28 cellular contexts compared by ENCODE assay signal in the genomic region with DNA sequence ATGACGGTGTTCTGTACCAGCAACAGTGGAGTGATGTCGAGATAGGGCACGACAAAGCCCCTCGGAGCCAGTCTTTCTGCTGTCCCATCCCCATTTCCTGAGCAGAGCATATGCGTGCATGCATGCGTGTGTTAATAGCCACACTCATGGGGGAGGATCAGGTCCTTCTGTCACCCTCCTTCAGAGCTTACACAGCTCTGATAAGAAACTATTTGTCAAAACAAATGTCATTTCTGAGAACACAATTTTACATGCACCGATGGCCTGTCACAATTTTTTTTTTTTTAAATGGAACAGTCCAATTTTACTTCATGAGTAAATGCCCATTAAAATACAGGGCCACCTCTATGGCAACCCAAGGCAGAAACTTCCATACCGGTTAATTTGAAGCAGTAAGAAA.
"Had no signal": no experiment of that assay in that cellular context is flagged by ENCODE, and none has a peak within 500 bp of the region (broad histone marks: within the 10 kb centered on the region; RNA-seq: fewer than 3 reads in every experiment).

No MANE protein-coding gene starts in this region.

- H3K27ac ChIP-seq: adrenal gland, body of pancreas, colonic mucosa, epithelial cell of prostate, esophagus squamous epithelium, gastroesophageal sphincter, heart left ventricle, hepatocyte, WERI-Rb-1 had no signal

- H2AFZ ChIP-seq: hepatocyte had no signal

- DNase-seq: activated B cell treated with CpG ODN at 0.5 μM for 24 hours; activated CD4-positive, alpha-beta T cell treated with anti-CD3 and anti-CD28 coated beads for 48 hours; activated CD4-positive, alpha-beta T cell treated with anti-CD3 and anti-CD28 coated beads, Interleukin-2, amount 50 U/mL, for 1 hour; activated CD4-positive, alpha-beta T cell treated with anti-CD3 and anti-CD28 coated beads, Interleukin-2, amount 50 U/mL, for 48 hours; activated CD8-positive, alpha-beta memory T cell treated with anti-CD3 and anti-CD28 coated beads for 24 hours; activated CD8-positive, alpha-beta T cell treated with anti-CD3 and anti-CD28 coated beads for 36 hours; activated effector memory CD4-positive, alpha-beta T cell treated with anti-CD3 and anti-CD28 coated beads, Interleukin-2, amount 50 U/mL, for 16 hours; activated naive CD4-positive, alpha-beta T cell treated with anti-CD3 and anti-CD28 coated beads for 36 hours; activated naive CD8-positive, alpha-beta T cell treated with anti-CD3 and anti-CD28 coated beads for 36 hours; activated naive CD8-positive, alpha-beta T cell treated with anti-CD3 and anti-CD28 coated beads, Interleukin-2, amount 50 U/mL, for 24 hours; activated T-cell treated with anti-CD3 and anti-CD28 coated beads, Interleukin-2, amount 50 U/mL, for 1 hour; activated T-cell treated with anti-CD3 and anti-CD28 coated beads, Interleukin-2, amount 50 U/mL, for 48 hours; adrenal gland; amygdala; aorta; body of pancreas; caudate nucleus; colonic mucosa; effector CD8-positive, alpha-beta T cell; esophagus squamous epithelium; foreskin melanocyte; heart left ventricle; T-helper 17 cell; T1000; WERI-Rb-1 had no signal

- H3K4me3 ChIP-seq: adrenal gland, body of pancreas, colonic mucosa, esophagus squamous epithelium, gastroesophageal sphincter, heart left ventricle, hepatocyte had no signal

- H3K27me3 ChIP-seq: adrenal gland, body of pancreas, colonic mucosa, esophagus squamous epithelium, gastroesophageal sphincter, heart left ventricle, hepatocyte had no signal

- H3K4me1 ChIP-seq: adrenal gland, body of pancreas, colonic mucosa, esophagus squamous epithelium, gastroesophageal sphincter, heart left ventricle had no signal

- H3K4me2 ChIP-seq: hepatocyte had no signal

- H3K9me3 ChIP-seq: adrenal gland, body of pancreas, colonic mucosa, esophagus squamous epithelium, gastroesophageal sphincter, heart left ventricle had no signal

- H3K36me3 ChIP-seq: colonic mucosa had no signal

- H3K79me2 ChIP-seq: hepatocyte had no signal
